Comparison of ENCODE assay signal across 8 cellular contexts in the genomic region with DNA sequence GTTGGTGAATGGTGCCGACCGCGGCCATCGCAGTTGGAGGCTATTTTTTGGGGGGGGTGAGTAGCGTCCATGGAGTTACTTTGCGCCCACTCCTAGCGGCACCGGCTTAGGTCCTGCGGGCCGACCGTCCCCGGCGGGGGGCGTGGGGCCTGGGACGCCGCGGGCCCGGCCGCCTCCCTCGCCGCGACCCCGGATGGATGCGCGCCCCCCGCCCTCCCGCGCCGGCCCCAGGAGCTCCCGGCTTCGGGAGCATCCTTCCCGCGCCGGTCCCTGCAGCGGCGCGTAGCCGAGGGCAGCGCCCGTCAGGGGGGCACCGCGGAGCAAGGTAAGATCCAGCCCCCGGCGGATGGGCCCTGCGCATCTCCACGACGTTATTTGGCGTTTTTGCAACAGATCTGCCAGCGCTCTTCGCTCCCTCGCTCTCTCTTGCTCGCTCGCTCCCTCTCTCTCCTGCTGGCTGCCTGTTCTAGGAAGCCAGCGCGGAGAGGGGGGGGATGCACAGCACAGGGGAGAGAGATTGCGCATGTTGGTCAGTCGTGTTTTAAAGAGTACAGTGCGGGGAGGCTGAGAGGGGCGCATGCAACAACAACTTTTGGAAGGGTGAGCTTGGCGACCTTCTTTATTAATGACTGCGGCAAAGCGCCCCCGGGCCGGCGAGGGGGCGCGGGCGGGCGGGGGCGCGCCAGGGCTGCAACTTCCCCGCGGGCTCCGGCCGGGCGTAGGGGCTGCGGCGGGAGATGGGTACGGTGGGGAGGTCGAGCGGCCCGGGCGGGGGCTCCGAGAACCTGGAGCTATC. TPM values are rescaled to one million over a fixed set of nuclear protein-coding genes. Genes with fewer than 3 reads are reported as not detected.
DNase-seq lines count a peak whose midpoint lies in the region; ATAC-seq and TF ChIP-seq lines count a peak whose summit lies in the region.

No MANE protein-coding gene starts in this region.

- TF ChIP-seq CTCF in GM13977 (IDR thresholded peaks at IDR 0.05; ENCODE audit: extremely low read depth, insufficient read depth, missing control alignments) (no peak), epithelial cell of proximal tubule (conservative IDR thresholded peaks at IDR 0.05; ENCODE audit: low read depth, low read length) (no peak)

- H3K9me3 ChIP-seq in mononuclear cell (ENCODE audit: low read depth, low read length): no peaks in the 10 kb centered on the region

- DNase-seq in GM13977 (ENCODE audit: low spot score) (peak; percentile 80), NOMO-1 treated with DMSO at 0.1 percent for 48 hours (lab: John Stamatoyannopoulos, UW; ENCODE audit: unreplicated experiment) (peak; percentile 73), epithelial cell of proximal tubule (ENCODE audit: low read depth) (no peak)
- DNase-seq in activated T-cell treated with anti-CD3 and anti-CD28 coated beads, Interleukin-2, amount 50 U/mL, for 1 hour: peak; percentile 71
- peak; percentile 34 to 35 for DNase-seq in stimulated activated CD8-positive, alpha-beta memory T cell treated with anti-CD3 and anti-CD28 coated beads, Interleukin-7, amount 100 ng/mL, for 1 hour (ENCODE audit: low read depth in 2 of 2)

- no peaks in the 10 kb centered on the region for H3K27me3 ChIP-seq in mononuclear cell (ENCODE audit: insufficient read depth, low read length)

- ATAC-seq in HG03439 (IDR thresholded peaks at IDR 0.05; ENCODE audit: unreplicated experiment) (peak; percentile 8), GM21737 (IDR thresholded peaks at IDR 0.05; ENCODE audit: unreplicated experiment) (no peak)

- in situ Hi-C loops in GM13977 (cut with MboI; ENCODE audit: low pct_unique_long_range_greater_than_20kb, low sequenced_read_pairs, unreplicated experiment): no loop called here

- peaks cover 36% of the 10 kb centered on the region for H3K4me1 ChIP-seq in mononuclear cell (ENCODE audit: insufficient read depth, low read length)

- H3K4me3 ChIP-seq in epithelial cell of proximal tubule (ENCODE audit: low read depth, low read length) (peak overlapping the region; percentile 82), mononuclear cell (ENCODE audit: low read length) (peak overlapping the region; percentile 65)

RNA-seq across cellular contexts. Expression of gene JADE2, which starts 0.4 kb away (rescaled TPM):
- total RNA-seq in epithelial cell of proximal tubule (20.3 and 21.6 TPM in 2 replicates), mononuclear cell (51.3 TPM)
